ENCODE assay signal across 8 cellular contexts in the genomic region with DNA sequence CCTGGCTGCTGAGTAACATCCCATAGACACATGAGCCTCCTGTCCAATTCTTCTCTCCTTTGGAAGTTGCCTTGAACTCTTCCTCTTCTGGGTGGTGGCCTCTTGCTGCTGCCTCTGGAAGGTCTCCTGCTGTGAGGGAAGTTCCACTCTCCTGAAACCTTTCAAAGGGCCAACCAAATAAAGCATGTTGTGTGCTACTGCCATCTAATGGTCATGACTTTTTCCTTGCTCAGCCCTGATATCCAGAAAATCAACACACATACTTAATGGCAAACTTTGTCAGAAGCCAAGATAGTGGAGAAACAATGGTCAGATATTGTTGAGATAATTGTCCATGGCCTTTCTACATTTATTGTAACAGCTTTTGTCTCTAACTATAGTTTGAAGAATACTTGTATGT.
A peak's percentile ranks its signal among the peaks of the same experiment; 100 is the strongest.
DNase-seq lines count a peak whose midpoint lies in the region; ATAC-seq and TF ChIP-seq lines count a peak whose summit lies in the region.

No MANE protein-coding gene starts in this region.

- no peaks in the 10 kb centered on the region for H3K27me3 ChIP-seq in MM.1S (replicated peaks; ENCODE audit: insufficient read depth, low read length)

- H3K79me2 ChIP-seq in MM.1S (ENCODE audit: low read length), result no peaks in the 10 kb centered on the region

- H3K9me3 ChIP-seq in MM.1S (replicated peaks; ENCODE audit: insufficient read depth, low read length), result no peaks in the 10 kb centered on the region

- H3K4me3 ChIP-seq in MM.1S (ENCODE audit: low read length), result no peak overlapping the region
- no peak overlapping the region for H3K4me3 ChIP-seq in retinal pigment epithelial cell (ENCODE audit: low read length)

- H3K4me2 ChIP-seq in MM.1S (ENCODE audit: low read depth, low read length), result no peak overlapping the region

- H3K36me3 ChIP-seq in MM.1S (replicated peaks; ENCODE audit: insufficient read depth, low read length), result no peaks in the 10 kb centered on the region

- H2AFZ ChIP-seq in MM.1S (ENCODE audit: low read length), result no peak overlapping the region

- H3K4me1 ChIP-seq in MM.1S (ENCODE audit: low read length), result peaks cover 22% of the 10 kb centered on the region

- peak overlapping the region; percentile 36; the same call in 1 of the 2 replicates for H3K27ac ChIP-seq in MM.1S (ENCODE audit: low read length)

- no peak for ATAC-seq in HG03045 (IDR thresholded peaks at IDR 0.05; ENCODE audit: unreplicated experiment)

- H3F3A ChIP-seq in MM.1S (ENCODE audit: insufficient read depth, low read length), result no peaks in the 10 kb centered on the region

- H3K9ac ChIP-seq in MM.1S (ENCODE audit: low read length), result no peak overlapping the region

- H4K20me1 ChIP-seq in MM.1S (ENCODE audit: insufficient read depth, low read length), result no peaks in the 10 kb centered on the region

- H3K9me2 ChIP-seq in MM.1S (replicated peaks; ENCODE audit: insufficient read depth, low read length), result no peaks in the 10 kb centered on the region

- DNase-seq in NCI-H1694 (lab: John Stamatoyannopoulos, UW), result peak; percentile 4
- DNase-seq in NCI-H1694 treated with DMSO at 0.1 percent for 48 hours (lab: John Stamatoyannopoulos, UW), result no peak
- DNase-seq in MM.1S, result peak; percentile 67
- DNase-seq in dedifferentiated amniotic fluid mesenchymal stem cell (ENCODE audit: extremely low spot score), result peak; percentile 26
- DNase-seq in retinal pigment epithelial cell (ENCODE audit: low read depth), result no peak
- no peak for DNase-seq in NCI-H774 (lab: John Stamatoyannopoulos, UW)
- DNase-seq in NCI-H510A (lab: John Stamatoyannopoulos, UW), result no peak

- TF ChIP-seq CTCF in MM.1S (IDR thresholded peaks at IDR 0.05; ENCODE audit: low read length) (peak; percentile 62), retinal pigment epithelial cell (conservative IDR thresholded peaks at IDR 0.05; ENCODE audit: low read depth, low read length) (peak; percentile 31)

Comparison
In these comparisons a context has a peak if more than half of its experiments do, and no peak if none do; other contexts are left out.
1. DNase-seq: peak in NCI-H1694 (single experiment), MM.1S (single experiment) and dedifferentiated amniotic fluid mesenchymal stem cell (single experiment); none in NCI-H1694 treated with DMSO at 0.1 percent for 48 hours (single experiment), retinal pigment epithelial cell (single experiment), NCI-H774 (single experiment) and NCI-H510A (single experiment).